In the genomic region with DNA sequence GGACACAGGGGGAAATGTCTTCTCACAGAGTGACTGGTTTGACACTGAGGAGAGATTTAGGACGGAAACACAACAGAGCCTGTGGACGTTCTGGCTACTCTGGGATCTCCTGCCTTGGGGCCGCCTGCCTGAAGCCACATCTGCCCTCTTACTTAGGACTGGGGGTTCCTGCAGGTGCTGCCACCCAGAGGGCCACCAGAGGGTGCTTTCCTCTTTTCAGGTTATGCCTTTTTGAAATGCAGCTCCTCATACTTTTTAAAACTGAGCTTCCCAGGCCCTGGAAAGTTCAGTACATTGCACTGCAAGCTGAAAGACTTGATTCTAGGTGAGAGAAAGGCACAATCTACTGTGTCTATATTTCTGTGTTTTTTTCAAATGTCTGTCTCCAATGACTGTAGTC, we compare ENCODE assay signal across 8 cellular contexts.
DNase-seq lines count a peak whose midpoint lies in the region; ATAC-seq, FAIRE-seq and TF ChIP-seq lines count a peak whose summit lies in the region.

No MANE protein-coding gene starts in this region.

- no peaks in the 10 kb centered on the region for H3K79me2 ChIP-seq in keratinocyte (ENCODE audit: control insufficient read depth, insufficient read depth, low read length)

- H2AFZ ChIP-seq in keratinocyte (ENCODE audit: control insufficient read depth, low read length), result peak overlapping the region; percentile 77

- dilution Hi-C loops in keratinocyte (cut with MboI; ENCODE audit: extremely low pct_ligation_motif_present, low sequenced_read_pairs), result no loop called here

- no peak overlapping the region for H3K9ac ChIP-seq in adipocyte (ENCODE audit: low read length)
- no peak overlapping the region for H3K9ac ChIP-seq in keratinocyte (ENCODE audit: control insufficient read depth, extremely low read depth, insufficient read depth, low read length)

- no peaks in the 10 kb centered on the region for H4K20me1 ChIP-seq in keratinocyte (ENCODE audit: control insufficient read depth, extremely low read depth, insufficient read depth, low read length)

- ATAC-seq in GM18511 (IDR thresholded peaks at IDR 0.05; ENCODE audit: unreplicated experiment) (peak; percentile 92), GM18873 (IDR thresholded peaks at IDR 0.05; ENCODE audit: low FRiP score, unreplicated experiment) (no peak), GM21526 (IDR thresholded peaks at IDR 0.05; ENCODE audit: low FRiP score, unreplicated experiment) (no peak)

- no peaks in the 10 kb centered on the region for H3K36me3 ChIP-seq in adipocyte (ENCODE audit: control insufficient read depth, insufficient read depth, low read length, severe bottlenecking)
- H3K36me3 ChIP-seq in keratinocyte (ENCODE audit: control insufficient read depth in 2 of 2, extremely low read depth in 1 of 2, insufficient read depth in 2 of 2, low read length in 2 of 2), result no peaks in the 10 kb centered on the region

- no peak overlapping the region for H3K4me3 ChIP-seq in adipocyte (ENCODE audit: low read length)
- peak overlapping the region in 1 of 3 experiments; percentile 9 for H3K4me3 ChIP-seq in keratinocyte (ENCODE audit: control insufficient read depth in 2 of 3, extremely low read depth in 1 of 3, insufficient read depth in 2 of 3, low read depth in 1 of 3, low read length in 3 of 3)

- TF ChIP-seq CTCF in keratinocyte (optimal IDR thresholded peaks at IDR 0.05 in 1 of 3, IDR thresholded peaks at IDR 0.05 in 1 of 3, conservative IDR thresholded peaks at IDR 0.05 in 1 of 3; ENCODE audit: extremely low read depth in 1 of 3, insufficient read depth in 2 of 3, low read length in 3 of 3), result peak; percentile 57 to 80 (median 63)

- no peaks in the 10 kb centered on the region for H3K9me1 ChIP-seq in keratinocyte (ENCODE audit: control insufficient read depth, extremely low read depth, insufficient read depth, low read length)

- peak in 62 of 76 experiments; percentile 1 to 63 (median 30) for DNase-seq in HUDEP-2 (lab: John Stamatoyannopoulos, UW; ENCODE audit: unreplicated experiment in 76 of 76)
- DNase-seq in adipocyte (ENCODE audit: low read depth), result peak; percentile 54
- DNase-seq in keratinocyte (ENCODE audit: low read depth, low spot score), result no peak
- DNase-seq in NCI-H2107 treated with DMSO at 0.1 percent for 48 hours (lab: John Stamatoyannopoulos, UW; ENCODE audit: unreplicated experiment), result no peak
- DNase-seq in NCI-H2171 treated with DMSO at 0.1 percent for 48 hours (lab: John Stamatoyannopoulos, UW), result no peak

- H3K9me3 ChIP-seq in adipocyte (ENCODE audit: control insufficient read depth, low read length) (no peaks in the 10 kb centered on the region), keratinocyte (ENCODE audit: control insufficient read depth, low read depth, low read length) (no peaks in the 10 kb centered on the region)

- H3K27me3 ChIP-seq in adipocyte (replicated peaks; ENCODE audit: control insufficient read depth, insufficient read depth, low read length), result no peaks in the 10 kb centered on the region
- H3K27me3 ChIP-seq in keratinocyte (ENCODE audit: control insufficient read depth, extremely low read depth, insufficient read depth, low read length), result no peaks in the 10 kb centered on the region

- H3K27ac ChIP-seq in keratinocyte (ENCODE audit: control insufficient read depth, insufficient read depth, low read length), result peak overlapping the region; percentile 32

- no peak for FAIRE-seq in keratinocyte (lab: Jason Lieb, UNC)

- H3K4me1 ChIP-seq in adipocyte (ENCODE audit: control insufficient read depth, insufficient read depth, low read length), result peaks cover 21% of the 10 kb centered on the region
- peaks cover 17% of the 10 kb centered on the region for H3K4me1 ChIP-seq in keratinocyte (ENCODE audit: control insufficient read depth, extremely low read depth, insufficient read depth, low read length)

- peak overlapping the region; percentile 18 for H3K4me2 ChIP-seq in keratinocyte (ENCODE audit: control insufficient read depth, extremely low read depth, insufficient read depth, low read depth, low read length)

Comparison
In these comparisons a context has a peak if more than half of its experiments do, and no peak if none do; other contexts are left out.
1. DNase-seq: peak in HUDEP-2 (62 of 76) and adipocyte (single experiment); none in keratinocyte (single experiment), NCI-H2107 treated with DMSO at 0.1 percent for 48 hours (single experiment) and NCI-H2171 treated with DMSO at 0.1 percent for 48 hours (single experiment).